Comparison of ENCODE assay signal across 1 cellular context in genomic region chr4:84582988-84583870, GRCh38.
TF ChIP-seq lines count a peak whose summit lies in the region.

TSS of gene CDS1 (plus strand) at chr4:84583127. CDS start at chr4:84583402, 275 bp downstream.

TF ChIP-seq in H1, 55 proteins besides CTCF, POLR2A, EP300 and RAD21:
- TF ChIP-seq CHD7 (IDR thresholded peaks at IDR 0.05; ENCODE audit: insufficient replicate concordance, low read length) (no peak), POLR2AphosphoS5 (IDR thresholded peaks at IDR 0.05; ENCODE audit: low read depth, low read length) (peak; percentile 39; the same call in 1 of the 2 replicates), RBBP5 (IDR thresholded peaks at IDR 0.05; ENCODE audit: borderline replicate concordance, low read depth, low read length) (peak; percentile 76; the same call in 1 of the 2 replicates), TCF12 (IDR thresholded peaks at IDR 0.05; ENCODE audit: low read depth, low read length) (no peak), TAF7 (optimal IDR thresholded peaks at IDR 0.05; ENCODE audit: borderline replicate concordance, low read depth, low read length) (peak; percentile 17), TBP (IDR thresholded peaks at IDR 0.05; ENCODE audit: low read depth, low read length) (0 out of 2 replicates have a peak, but pooled peaks have one; percentile 18), USF2 (IDR thresholded peaks at IDR 0.05; ENCODE audit: low read length) (no peak), ATF3 (IDR thresholded peaks at IDR 0.05; ENCODE audit: insufficient read depth, low read depth, low read length) (no peak), SIN3A (conservative IDR thresholded peaks at IDR 0.05 in 1 of 2, IDR thresholded peaks at IDR 0.05 in 1 of 2; ENCODE audit: low read depth in 1 of 2, low read length in 2 of 2) (peak; percentile 17 to 50; a peak in 3 of 4 replicates), MAX (IDR thresholded peaks at IDR 0.05) (0 out of 2 replicates have a peak, but pooled peaks have one; percentile 4), ASH2L (IDR thresholded peaks at IDR 0.05; ENCODE audit: low read length) (peak; percentile 87), RNF2 (IDR thresholded peaks at IDR 0.05; ENCODE audit: borderline replicate concordance, low read depth, low read length, missing control alignments, poor library complexity, severe bottlenecking) (no peak), SUZ12 (IDR thresholded peaks at IDR 0.05; ENCODE audit: low read length) (no peak), SAP30 (IDR thresholded peaks at IDR 0.05; ENCODE audit: insufficient read depth, insufficient replicate concordance, low read length) (peak; percentile 72), PHF8 (conservative IDR thresholded peaks at IDR 0.05; ENCODE audit: low read depth, low read length) (peak; percentile 54), HDAC2 (IDR thresholded peaks at IDR 0.05; ENCODE audit: borderline replicate concordance in 1 of 2, low read depth in 2 of 2, low read length in 2 of 2) (peak in 1 of 2 experiments; percentile 91; a peak in 2 of 4 replicates), E2F6 (IDR thresholded peaks at IDR 0.05) (no peak)
